ENCODE assay signal across 1 cellular context in the genomic region with DNA sequence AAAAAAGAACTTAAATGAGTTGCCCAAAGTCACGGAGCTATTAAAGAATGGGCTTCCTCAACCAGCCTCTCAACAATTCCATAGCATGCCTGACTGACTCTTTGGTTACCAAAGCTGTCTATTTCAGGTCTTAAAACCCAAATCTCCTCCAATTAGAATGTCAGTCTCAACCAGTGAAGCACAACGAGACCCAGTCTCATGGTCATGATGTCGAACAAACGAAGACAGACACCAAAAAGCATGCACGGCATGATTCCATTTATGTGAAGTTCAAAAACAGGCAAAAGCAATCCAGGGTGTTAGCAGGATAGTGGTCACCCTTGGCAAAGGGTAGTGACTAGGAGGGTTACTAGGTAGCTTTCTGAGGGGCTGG.
TF ChIP-seq lines count a peak whose summit lies in the region.

No MANE protein-coding gene starts in this region.

TF ChIP-seq in K562, 482 proteins besides CTCF, POLR2A, EP300 and RAD21 (continued from another document):
- TF ChIP-seq, protein P1, sequence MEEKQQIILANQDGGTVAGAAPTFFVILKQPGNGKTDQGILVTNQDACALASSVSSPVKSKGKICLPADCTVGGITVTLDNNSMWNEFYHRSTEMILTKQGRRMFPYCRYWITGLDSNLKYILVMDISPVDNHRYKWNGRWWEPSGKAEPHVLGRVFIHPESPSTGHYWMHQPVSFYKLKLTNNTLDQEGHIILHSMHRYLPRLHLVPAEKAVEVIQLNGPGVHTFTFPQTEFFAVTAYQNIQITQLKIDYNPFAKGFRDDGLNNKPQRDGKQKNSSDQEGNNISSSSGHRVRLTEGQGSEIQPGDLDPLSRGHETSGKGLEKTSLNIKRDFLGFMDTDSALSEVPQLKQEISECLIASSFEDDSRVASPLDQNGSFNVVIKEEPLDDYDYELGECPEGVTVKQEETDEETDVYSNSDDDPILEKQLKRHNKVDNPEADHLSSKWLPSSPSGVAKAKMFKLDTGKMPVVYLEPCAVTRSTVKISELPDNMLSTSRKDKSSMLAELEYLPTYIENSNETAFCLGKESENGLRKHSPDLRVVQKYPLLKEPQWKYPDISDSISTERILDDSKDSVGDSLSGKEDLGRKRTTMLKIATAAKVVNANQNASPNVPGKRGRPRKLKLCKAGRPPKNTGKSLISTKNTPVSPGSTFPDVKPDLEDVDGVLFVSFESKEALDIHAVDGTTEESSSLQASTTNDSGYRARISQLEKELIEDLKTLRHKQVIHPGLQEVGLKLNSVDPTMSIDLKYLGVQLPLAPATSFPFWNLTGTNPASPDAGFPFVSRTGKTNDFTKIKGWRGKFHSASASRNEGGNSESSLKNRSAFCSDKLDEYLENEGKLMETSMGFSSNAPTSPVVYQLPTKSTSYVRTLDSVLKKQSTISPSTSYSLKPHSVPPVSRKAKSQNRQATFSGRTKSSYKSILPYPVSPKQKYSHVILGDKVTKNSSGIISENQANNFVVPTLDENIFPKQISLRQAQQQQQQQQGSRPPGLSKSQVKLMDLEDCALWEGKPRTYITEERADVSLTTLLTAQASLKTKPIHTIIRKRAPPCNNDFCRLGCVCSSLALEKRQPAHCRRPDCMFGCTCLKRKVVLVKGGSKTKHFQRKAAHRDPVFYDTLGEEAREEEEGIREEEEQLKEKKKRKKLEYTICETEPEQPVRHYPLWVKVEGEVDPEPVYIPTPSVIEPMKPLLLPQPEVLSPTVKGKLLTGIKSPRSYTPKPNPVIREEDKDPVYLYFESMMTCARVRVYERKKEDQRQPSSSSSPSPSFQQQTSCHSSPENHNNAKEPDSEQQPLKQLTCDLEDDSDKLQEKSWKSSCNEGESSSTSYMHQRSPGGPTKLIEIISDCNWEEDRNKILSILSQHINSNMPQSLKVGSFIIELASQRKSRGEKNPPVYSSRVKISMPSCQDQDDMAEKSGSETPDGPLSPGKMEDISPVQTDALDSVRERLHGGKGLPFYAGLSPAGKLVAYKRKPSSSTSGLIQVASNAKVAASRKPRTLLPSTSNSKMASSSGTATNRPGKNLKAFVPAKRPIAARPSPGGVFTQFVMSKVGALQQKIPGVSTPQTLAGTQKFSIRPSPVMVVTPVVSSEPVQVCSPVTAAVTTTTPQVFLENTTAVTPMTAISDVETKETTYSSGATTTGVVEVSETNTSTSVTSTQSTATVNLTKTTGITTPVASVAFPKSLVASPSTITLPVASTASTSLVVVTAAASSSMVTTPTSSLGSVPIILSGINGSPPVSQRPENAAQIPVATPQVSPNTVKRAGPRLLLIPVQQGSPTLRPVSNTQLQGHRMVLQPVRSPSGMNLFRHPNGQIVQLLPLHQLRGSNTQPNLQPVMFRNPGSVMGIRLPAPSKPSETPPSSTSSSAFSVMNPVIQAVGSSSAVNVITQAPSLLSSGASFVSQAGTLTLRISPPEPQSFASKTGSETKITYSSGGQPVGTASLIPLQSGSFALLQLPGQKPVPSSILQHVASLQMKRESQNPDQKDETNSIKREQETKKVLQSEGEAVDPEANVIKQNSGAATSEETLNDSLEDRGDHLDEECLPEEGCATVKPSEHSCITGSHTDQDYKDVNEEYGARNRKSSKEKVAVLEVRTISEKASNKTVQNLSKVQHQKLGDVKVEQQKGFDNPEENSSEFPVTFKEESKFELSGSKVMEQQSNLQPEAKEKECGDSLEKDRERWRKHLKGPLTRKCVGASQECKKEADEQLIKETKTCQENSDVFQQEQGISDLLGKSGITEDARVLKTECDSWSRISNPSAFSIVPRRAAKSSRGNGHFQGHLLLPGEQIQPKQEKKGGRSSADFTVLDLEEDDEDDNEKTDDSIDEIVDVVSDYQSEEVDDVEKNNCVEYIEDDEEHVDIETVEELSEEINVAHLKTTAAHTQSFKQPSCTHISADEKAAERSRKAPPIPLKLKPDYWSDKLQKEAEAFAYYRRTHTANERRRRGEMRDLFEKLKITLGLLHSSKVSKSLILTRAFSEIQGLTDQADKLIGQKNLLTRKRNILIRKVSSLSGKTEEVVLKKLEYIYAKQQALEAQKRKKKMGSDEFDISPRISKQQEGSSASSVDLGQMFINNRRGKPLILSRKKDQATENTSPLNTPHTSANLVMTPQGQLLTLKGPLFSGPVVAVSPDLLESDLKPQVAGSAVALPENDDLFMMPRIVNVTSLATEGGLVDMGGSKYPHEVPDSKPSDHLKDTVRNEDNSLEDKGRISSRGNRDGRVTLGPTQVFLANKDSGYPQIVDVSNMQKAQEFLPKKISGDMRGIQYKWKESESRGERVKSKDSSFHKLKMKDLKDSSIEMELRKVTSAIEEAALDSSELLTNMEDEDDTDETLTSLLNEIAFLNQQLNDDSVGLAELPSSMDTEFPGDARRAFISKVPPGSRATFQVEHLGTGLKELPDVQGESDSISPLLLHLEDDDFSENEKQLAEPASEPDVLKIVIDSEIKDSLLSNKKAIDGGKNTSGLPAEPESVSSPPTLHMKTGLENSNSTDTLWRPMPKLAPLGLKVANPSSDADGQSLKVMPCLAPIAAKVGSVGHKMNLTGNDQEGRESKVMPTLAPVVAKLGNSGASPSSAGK (IDR thresholded peaks at IDR 0.05): peak; percentile 43; the same call in 1 of the 2 replicates
